ENCODE assay signal across 33 cellular contexts in the genomic region with DNA sequence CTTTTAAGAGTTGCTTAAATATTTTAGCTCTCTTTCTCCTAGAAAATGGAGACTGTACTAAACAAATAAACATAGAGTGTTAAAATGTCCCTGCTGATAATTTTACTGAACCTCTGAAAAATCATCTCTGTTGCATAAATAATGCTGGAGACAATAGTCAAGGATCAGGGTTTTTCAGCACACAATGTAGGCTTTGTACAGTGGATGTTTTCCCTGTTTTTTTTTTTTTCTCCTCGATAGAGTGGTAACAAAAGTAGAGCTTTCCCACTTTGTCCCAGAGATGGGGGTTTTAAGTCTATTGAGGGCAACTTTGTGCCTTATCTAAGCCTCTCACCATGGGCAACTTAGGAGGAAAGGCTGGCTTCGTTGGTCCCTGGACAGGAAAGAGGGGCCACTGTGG.
"Had no signal": no experiment of that assay in that cellular context is flagged by ENCODE, and none has a peak within 500 bp of the region (broad histone marks: within the 10 kb centered on the region; RNA-seq: fewer than 3 reads in every experiment).

No MANE protein-coding gene starts in this region.

- H3K36me3 ChIP-seq: brain microvascular endothelial cell, SJCRH30 had no signal

- H3K4me3 ChIP-seq: K562, PC-9, SJCRH30 had no signal

- H3K9me3 Mint-ChIP-seq: activated CD4-positive, alpha-beta T cell treated with anti-CD3 and anti-CD28 coated beads, Interleukin-2, amount 10 ng/mL, durations not matched to agents 24 days and 14 days; activated CD8-positive, alpha-beta T cell treated with anti-CD3 and anti-CD28 coated beads for 36 hours; activated naive CD8-positive, alpha-beta T cell treated with anti-CD3 and anti-CD28 coated beads for 36 hours; activated T-cell treated with anti-CD3 and anti-CD28 coated beads, Interleukin-2, amount 50 U/mL, for 72 hours; activated T-helper 17 cell treated with anti-CD3 and anti-CD28 coated beads, Interleukin-2, amount 50 U/mL, for 72 hours; T-helper 1 cell treated with Interleukin-12 subunit alpha and Interleukin-12 subunit beta and Interleukin-4 antibody, amounts not matched to agents 30 μg/mL and 1 μg/mL, for 36 hours; T-helper 2 cell treated with Interferon-gamma antibody and Interleukin-4, amounts not matched to agents 5 μg/mL and 100 μg/mL, for 36 hours had no signal

- FAIRE-seq: RCC 7860, TTC549 had no signal

- H3K36me3 Mint-ChIP-seq: activated naive CD8-positive, alpha-beta T cell treated with anti-CD3 and anti-CD28 coated beads for 36 hours had no signal

- H3K4me3 Mint-ChIP-seq: activated CD4-positive, alpha-beta T cell treated with anti-CD3 and anti-CD28 coated beads, Interleukin-2, amount 10 ng/mL, durations not matched to agents 24 days and 14 days; activated CD8-positive, alpha-beta T cell treated with anti-CD3 and anti-CD28 coated beads for 36 hours; activated naive CD8-positive, alpha-beta T cell treated with anti-CD3 and anti-CD28 coated beads for 36 hours; activated T-cell treated with anti-CD3 and anti-CD28 coated beads, Interleukin-2, amount 50 U/mL, for 72 hours; activated T-helper 17 cell treated with anti-CD3 and anti-CD28 coated beads, Interleukin-2, amount 50 U/mL, for 72 hours; T-helper 1 cell treated with Interleukin-12 subunit alpha and Interleukin-12 subunit beta and Interleukin-4 antibody, amounts not matched to agents 30 μg/mL and 1 μg/mL, for 36 hours; T-helper 2 cell treated with Interferon-gamma antibody and Interleukin-4, amounts not matched to agents 5 μg/mL and 100 μg/mL, for 36 hours had no signal

- H3K9me3 ChIP-seq: SJCRH30, SK-N-SH had no signal

- DNase-seq: activated CD4-positive, alpha-beta T cell treated with anti-CD3 and anti-CD28 coated beads, Interleukin-2, amount 10 ng/mL, durations not matched to agents 24 days and 14 days; activated CD4-positive, alpha-beta T cell treated with anti-CD3 and anti-CD28 coated beads, Interleukin-2, amount 50 U/mL, for 4 hours; activated CD8-positive, alpha-beta T cell treated with anti-CD3 and anti-CD28 coated beads for 36 hours; activated effector memory CD4-positive, alpha-beta T cell treated with anti-CD3 and anti-CD28 coated beads, Interleukin-2, amount 50 U/mL, for 16 hours; activated naive CD4-positive, alpha-beta T cell; activated naive CD4-positive, alpha-beta T cell treated with anti-CD3 and anti-CD28 coated beads, Interleukin-2, amount 50 U/mL, for 16 hours; activated naive CD8-positive, alpha-beta T cell treated with anti-CD3 and anti-CD28 coated beads for 36 hours; activated T-cell treated with anti-CD3 and anti-CD28 coated beads, Interleukin-2, amount 50 U/mL, for 1 hour; activated T-cell treated with anti-CD3 and anti-CD28 coated beads, Interleukin-2, amount 50 U/mL, for 72 hours; amniotic stem cell; aorta; brain microvascular endothelial cell; IMR-90; NCI-H1105; NCI-H1417 treated with DMSO at 0.1 percent for 48 hours; NCI-H1694; NCI-H2029 treated with DMSO at 0.1 percent for 48 hours; NCI-H2107; NCI-H2171; NCI-H510A; NCI-H526; NCI-H748 treated with DMSO at 0.1 percent for 48 hours; NK-92 treated with Interleukin-12 subunit alpha and Interleukin-12 subunit beta, amount 100 ng/mL, for 24 hours; PC-9; SJCRH30; SK-N-SH had no signal

- H3K27me3 ChIP-seq: brain microvascular endothelial cell, SJCRH30 had no signal

- H3K27ac ChIP-seq: brain microvascular endothelial cell, PC-9, RWPE1, SJCRH30 had no signal

- H3K27ac Mint-ChIP-seq: activated CD4-positive, alpha-beta T cell treated with anti-CD3 and anti-CD28 coated beads, Interleukin-2, amount 10 ng/mL, durations not matched to agents 24 days and 14 days; activated CD8-positive, alpha-beta T cell treated with anti-CD3 and anti-CD28 coated beads for 36 hours; activated naive CD8-positive, alpha-beta T cell treated with anti-CD3 and anti-CD28 coated beads for 36 hours; activated T-cell treated with anti-CD3 and anti-CD28 coated beads, Interleukin-2, amount 50 U/mL, for 72 hours; activated T-helper 17 cell treated with anti-CD3 and anti-CD28 coated beads, Interleukin-2, amount 50 U/mL, for 72 hours; T-helper 1 cell treated with Interleukin-12 subunit alpha and Interleukin-12 subunit beta and Interleukin-4 antibody, amounts not matched to agents 30 μg/mL and 1 μg/mL, for 36 hours; T-helper 2 cell treated with Interferon-gamma antibody and Interleukin-4, amounts not matched to agents 5 μg/mL and 100 μg/mL, for 36 hours had no signal

- H3K4me1 Mint-ChIP-seq: activated CD4-positive, alpha-beta T cell treated with anti-CD3 and anti-CD28 coated beads, Interleukin-2, amount 10 ng/mL, durations not matched to agents 24 days and 14 days; activated naive CD8-positive, alpha-beta T cell treated with anti-CD3 and anti-CD28 coated beads for 36 hours; activated T-helper 17 cell treated with anti-CD3 and anti-CD28 coated beads, Interleukin-2, amount 50 U/mL, for 72 hours had no signal
